9 cellular contexts compared by ENCODE assay signal in genomic region chr2:170815311-170815710, GRCh38. TPM values are rescaled to one million over a fixed set of nuclear protein-coding genes. Genes with fewer than 3 reads are reported as not detected.
DNase-seq lines count a peak whose midpoint lies in the region; ATAC-seq and TF ChIP-seq lines count a peak whose summit lies in the region.
"Had no signal": no experiment of that assay in that cellular context is flagged by ENCODE, and none has a peak within 500 bp of the region (broad histone marks: within the 10 kb centered on the region; RNA-seq: fewer than 3 reads in every experiment).

No MANE protein-coding gene starts in this region.

- H3K27me3 ChIP-seq in left ventricle myocardium inferior (ENCODE audit: low read depth) (peaks cover 97% of the 10 kb centered on the region), iPS-18a (ENCODE audit: control insufficient read depth, insufficient read depth, low read length) (peaks cover 77% of the 10 kb centered on the region), tibial artery (peaks cover 8 to 60% of the 10 kb centered on the region in 2 donors)

- intact Hi-C loops in left ventricle myocardium inferior (cut with micrococcal nuclease), result loop anchor here (10.0 kb wide), 2 partner anchors 411 to 451 kb away; no protein-coding TSS in a partner anchor
- intact Hi-C loops in left cardiac atrium (cut with DNase I), result loop anchor here (5.0 to 10.0 kb wide), 3 partner anchors 331 to 578 kb away; no protein-coding TSS in a partner anchor
- intact Hi-C loops in tibial artery (cut with DNase I; ENCODE audit: low total_unique reads), result loop anchor here (2.0 to 5.0 kb wide), 3 partner anchors 47 to 453 kb away; partner anchors contain the start of gene SP5

- H3K27ac ChIP-seq in left ventricle myocardium inferior (replicated peaks) (no peak overlapping the region), iPS-18a (ENCODE audit: low read length) (no peak overlapping the region), tibial artery (no peak overlapping the region)

- H3K9ac ChIP-seq in iPS-18a (ENCODE audit: low read length), result no peak overlapping the region

- peak overlapping the region; percentile 59 for H3K4me3 ChIP-seq in left ventricle myocardium inferior
- peak overlapping the region; percentile 73 for H3K4me3 ChIP-seq in iPS-18a (ENCODE audit: low read length)
- peak overlapping the region; percentile 51 to 68 for H3K4me3 ChIP-seq in tibial artery

- H3K9me3 ChIP-seq in left ventricle myocardium inferior (replicated peaks) (no peaks in the 10 kb centered on the region), T-helper 17 cell (ENCODE audit: control insufficient read depth, low read length, poor library complexity, severe bottlenecking) (no peaks in the 10 kb centered on the region), iPS-18a (ENCODE audit: control insufficient read depth, low read depth, low read length) (no peaks in the 10 kb centered on the region), tibial artery (no peaks in the 10 kb centered on the region)

- TF ChIP-seq CTCF in left ventricle myocardium inferior (IDR thresholded peaks at IDR 0.05; ENCODE audit: borderline replicate concordance) (no peak), tibial artery (IDR thresholded peaks at IDR 0.05) (no peak)

- peaks cover 5% of the 10 kb centered on the region for H3K36me3 Mint-ChIP-seq in T-helper 17 cell (ENCODE audit: low read depth)

- DNase-seq in left ventricle myocardium inferior (no peak), left cardiac atrium (no peak), T-helper 17 cell (no peak), tibial artery (no peak)
- no peak for DNase-seq in activated CD8-positive, alpha-beta memory T cell treated with anti-CD3 and anti-CD28 coated beads, Interleukin-2, amount 50 U/mL, for 48 hours
- DNase-seq: cortex of kidney had no signal

- peak overlapping the region; percentile 88 for H3K4me3 Mint-ChIP-seq in T-helper 17 cell

- H3K27ac Mint-ChIP-seq in T-helper 17 cell, result peak overlapping the region; percentile 60

- peaks cover 59% of the 10 kb centered on the region for H3K4me1 ChIP-seq in left ventricle myocardium inferior
- peaks cover 53% of the 10 kb centered on the region for H3K4me1 ChIP-seq in iPS-18a (ENCODE audit: control insufficient read depth, low read depth, low read length)
- H3K4me1 ChIP-seq in tibial artery, result peaks cover 0 to 53% (median 42%) of the 10 kb centered on the region in 4 donors

- H3K4me1 Mint-ChIP-seq in T-helper 17 cell, result peaks cover 26% of the 10 kb centered on the region

- H3K27me3 Mint-ChIP-seq in T-helper 17 cell, result peaks cover 68% of the 10 kb centered on the region

- ATAC-seq in left cardiac atrium (no peak), T-helper 17 cell (no peak), GM18520 (IDR thresholded peaks at IDR 0.05; ENCODE audit: unreplicated experiment) (no peak), HG03135 (IDR thresholded peaks at IDR 0.05; ENCODE audit: unreplicated experiment) (no peak)

- H3K36me3 ChIP-seq in left ventricle myocardium inferior (no peaks in the 10 kb centered on the region), iPS-18a (ENCODE audit: control insufficient read depth, low read depth, low read length) (no peaks in the 10 kb centered on the region), tibial artery (no peaks in the 10 kb centered on the region)

RNA-seq across cellular contexts. Expression of gene GAD1, which starts 1.4 kb away (rescaled TPM):
- total RNA-seq in left ventricle myocardium inferior (not detected), left cardiac atrium (not detected), T-helper 17 cell (not detected)

RNA-seq across cellular contexts. Expression of gene ERICH2, which starts 45.1 kb away (rescaled TPM):
- total RNA-seq in left ventricle myocardium inferior (0.82 TPM), left cardiac atrium (1 to 10 TPM; 1.2 TPM), T-helper 17 cell (not detected)
